9 cellular contexts compared by ENCODE assay signal in the genomic region with DNA sequence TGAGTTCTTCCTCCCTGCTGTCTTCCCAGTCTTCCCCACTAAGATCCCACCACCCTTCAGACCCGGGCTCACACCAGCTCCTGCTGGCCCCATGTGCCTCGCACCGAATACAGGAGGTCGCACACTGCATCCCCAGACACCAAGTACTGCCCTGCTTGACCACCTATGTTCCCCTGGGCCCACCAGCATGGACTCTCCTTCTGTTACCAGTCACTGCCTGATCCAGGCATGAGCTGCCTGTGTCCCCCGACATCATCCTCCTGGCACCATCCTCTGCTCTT.
DNase-seq lines count a peak whose midpoint lies in the region; ATAC-seq and TF ChIP-seq lines count a peak whose summit lies in the region.
"Had no signal": no experiment of that assay in that cellular context is flagged by ENCODE, and none has a peak within 500 bp of the region (broad histone marks: within the 10 kb centered on the region; RNA-seq: fewer than 3 reads in every experiment).

No MANE protein-coding gene starts in this region.

- no peaks in the 10 kb centered on the region for H3K27me3 ChIP-seq in breast epithelium
- no peaks in the 10 kb centered on the region for H3K27me3 ChIP-seq in suprapubic skin
- H3K27me3 ChIP-seq: upper lobe of left lung had no signal

- H3K4me1 Mint-ChIP-seq in T-helper 2 cell treated with Interferon-gamma antibody and Interleukin-4, amounts not matched to agents 5 μg/mL and 100 μg/mL, for 36 hours (ENCODE audit: low read depth) = peaks cover 76% of the 10 kb centered on the region
- peaks cover 47% of the 10 kb centered on the region for H3K4me1 Mint-ChIP-seq in WTC11

- H3K27ac Mint-ChIP-seq in T-helper 2 cell treated with Interferon-gamma antibody and Interleukin-4, amounts not matched to agents 5 μg/mL and 100 μg/mL, for 36 hours = peak overlapping the region; percentile 90
- H3K27ac Mint-ChIP-seq in WTC11 = no peak overlapping the region

- H3K36me3 ChIP-seq in breast epithelium (no peaks in the 10 kb centered on the region), suprapubic skin (no peaks in the 10 kb centered on the region)
- H3K36me3 ChIP-seq: upper lobe of left lung had no signal

- WGBS in suprapubic skin = 94% methylated on average over 4 of the region's 5 CpGs

- TF ChIP-seq CTCF in breast epithelium (IDR thresholded peaks at IDR 0.05) (no peak), suprapubic skin (IDR thresholded peaks at IDR 0.05) (no peak), WTC11 (IDR thresholded peaks at IDR 0.05) (no peak)

- H3K4me1 ChIP-seq in breast epithelium = peaks cover 0 to 4% of the 10 kb centered on the region in 2 donors
- no peaks in the 10 kb centered on the region for H3K4me1 ChIP-seq in suprapubic skin

- DNase-seq in T-helper 2 cell treated with Interferon-gamma antibody and Interleukin-4, amounts not matched to agents 5 μg/mL and 100 μg/mL, for 36 hours (ENCODE audit: low spot score) = no peak
- DNase-seq in T-helper 2 cell = no peak
- no peak for DNase-seq in breast epithelium (ENCODE audit: low spot score in 2 of 2)
- DNase-seq in suprapubic skin (ENCODE audit: low spot score in 2 of 2) = no peak
- no peak for DNase-seq in NCI-H1105 (lab: John Stamatoyannopoulos, UW)
- DNase-seq in activated CD8-positive, alpha-beta memory T cell treated with anti-CD3 and anti-CD28 coated beads, Interleukin-2, amount 50 U/mL, for 4 hours = no peak
- no peak for DNase-seq in WTC11 (ENCODE audit: low spot score)

- POLR2A ChIA-PET in WTC11 (lab: Charles Lee) = interaction anchor here (0.5 kb wide), 1 partner anchor 40 kb away, joined by 7 read pairs; no protein-coding TSS in a partner anchor

- no peaks in the 10 kb centered on the region for H3K9me3 Mint-ChIP-seq in T-helper 2 cell treated with Interferon-gamma antibody and Interleukin-4, amounts not matched to agents 5 μg/mL and 100 μg/mL, for 36 hours
- H3K9me3 Mint-ChIP-seq in WTC11 = no peaks in the 10 kb centered on the region

- intact Hi-C loops in breast epithelium (cut with DNase I; ENCODE audit: low total_unique reads) = no loop called here

- H3K27me3 Mint-ChIP-seq in T-helper 2 cell treated with Interferon-gamma antibody and Interleukin-4, amounts not matched to agents 5 μg/mL and 100 μg/mL, for 36 hours (ENCODE audit: low read depth) = no peaks in the 10 kb centered on the region
- no peaks in the 10 kb centered on the region for H3K27me3 Mint-ChIP-seq in WTC11 (ENCODE audit: low read depth)

- H3K9me3 ChIP-seq in breast epithelium (no peaks in the 10 kb centered on the region), suprapubic skin (no peaks in the 10 kb centered on the region)
- H3K9me3 ChIP-seq: upper lobe of left lung had no signal

- TF ChIP-seq POLR2A in breast epithelium (IDR thresholded peaks at IDR 0.05) (no peak), suprapubic skin (IDR thresholded peaks at IDR 0.05) (no peak)

- peak overlapping the region; percentile 74 to 83 for H3K27ac ChIP-seq in breast epithelium
- peak overlapping the region; percentile 1 for H3K27ac ChIP-seq in suprapubic skin

- no peak overlapping the region for H3K4me3 ChIP-seq in breast epithelium
- H3K4me3 ChIP-seq in suprapubic skin = no peak overlapping the region
- H3K4me3 ChIP-seq: upper lobe of left lung had no signal

- ATAC-seq in HG03135 (IDR thresholded peaks at IDR 0.05; ENCODE audit: unreplicated experiment) (peak; percentile 16), WTC11 (no peak)

- peaks cover 9% of the 10 kb centered on the region for H3K36me3 Mint-ChIP-seq in T-helper 2 cell treated with Interferon-gamma antibody and Interleukin-4, amounts not matched to agents 5 μg/mL and 100 μg/mL, for 36 hours (ENCODE audit: low read depth)
- H3K36me3 Mint-ChIP-seq in WTC11 = no peaks in the 10 kb centered on the region

- no peak for TF ChIP-seq EP300 in suprapubic skin (IDR thresholded peaks at IDR 0.05)

- H3K4me3 Mint-ChIP-seq in T-helper 2 cell treated with Interferon-gamma antibody and Interleukin-4, amounts not matched to agents 5 μg/mL and 100 μg/mL, for 36 hours = peak overlapping the region; percentile 78
- no peak overlapping the region for H3K4me3 Mint-ChIP-seq in WTC11

- CTCF ChIA-PET in WTC11 (lab: Charles Lee) = interaction anchor here (0.8 to 1.8 kb wide), 5 partner anchors 12 to 472 kb away, joined by 3 to 12 read pairs (median 3); no protein-coding TSS in a partner anchor

TF ChIP-seq in WTC11, 78 proteins besides CTCF, POLR2A, EP300 and RAD21:
- TF ChIP-seq ATF1 (CRISPR knock-in tag; IDR thresholded peaks at IDR 0.05) = no peak
- TF ChIP-seq, protein P1, sequence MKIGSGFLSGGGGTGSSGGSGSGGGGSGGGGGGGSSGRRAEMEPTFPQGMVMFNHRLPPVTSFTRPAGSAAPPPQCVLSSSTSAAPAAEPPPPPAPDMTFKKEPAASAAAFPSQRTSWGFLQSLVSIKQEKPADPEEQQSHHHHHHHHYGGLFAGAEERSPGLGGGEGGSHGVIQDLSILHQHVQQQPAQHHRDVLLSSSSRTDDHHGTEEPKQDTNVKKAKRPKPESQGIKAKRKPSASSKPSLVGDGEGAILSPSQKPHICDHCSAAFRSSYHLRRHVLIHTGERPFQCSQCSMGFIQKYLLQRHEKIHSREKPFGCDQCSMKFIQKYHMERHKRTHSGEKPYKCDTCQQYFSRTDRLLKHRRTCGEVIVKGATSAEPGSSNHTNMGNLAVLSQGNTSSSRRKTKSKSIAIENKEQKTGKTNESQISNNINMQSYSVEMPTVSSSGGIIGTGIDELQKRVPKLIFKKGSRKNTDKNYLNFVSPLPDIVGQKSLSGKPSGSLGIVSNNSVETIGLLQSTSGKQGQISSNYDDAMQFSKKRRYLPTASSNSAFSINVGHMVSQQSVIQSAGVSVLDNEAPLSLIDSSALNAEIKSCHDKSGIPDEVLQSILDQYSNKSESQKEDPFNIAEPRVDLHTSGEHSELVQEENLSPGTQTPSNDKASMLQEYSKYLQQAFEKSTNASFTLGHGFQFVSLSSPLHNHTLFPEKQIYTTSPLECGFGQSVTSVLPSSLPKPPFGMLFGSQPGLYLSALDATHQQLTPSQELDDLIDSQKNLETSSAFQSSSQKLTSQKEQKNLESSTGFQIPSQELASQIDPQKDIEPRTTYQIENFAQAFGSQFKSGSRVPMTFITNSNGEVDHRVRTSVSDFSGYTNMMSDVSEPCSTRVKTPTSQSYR (CRISPR knock-in tag; IDR thresholded peaks at IDR 0.05) = no peak
- TF ChIP-seq, protein P2, sequence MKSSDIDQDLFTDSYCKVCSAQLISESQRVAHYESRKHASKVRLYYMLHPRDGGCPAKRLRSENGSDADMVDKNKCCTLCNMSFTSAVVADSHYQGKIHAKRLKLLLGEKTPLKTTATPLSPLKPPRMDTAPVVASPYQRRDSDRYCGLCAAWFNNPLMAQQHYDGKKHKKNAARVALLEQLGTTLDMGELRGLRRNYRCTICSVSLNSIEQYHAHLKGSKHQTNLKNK (CRISPR knock-in tag; IDR thresholded peaks at IDR 0.05) = no peak
- TF ChIP-seq RORB (CRISPR knock-in tag; IDR thresholded peaks at IDR 0.05) = no peak
